13 cellular contexts compared by ENCODE assay signal in the genomic region with DNA sequence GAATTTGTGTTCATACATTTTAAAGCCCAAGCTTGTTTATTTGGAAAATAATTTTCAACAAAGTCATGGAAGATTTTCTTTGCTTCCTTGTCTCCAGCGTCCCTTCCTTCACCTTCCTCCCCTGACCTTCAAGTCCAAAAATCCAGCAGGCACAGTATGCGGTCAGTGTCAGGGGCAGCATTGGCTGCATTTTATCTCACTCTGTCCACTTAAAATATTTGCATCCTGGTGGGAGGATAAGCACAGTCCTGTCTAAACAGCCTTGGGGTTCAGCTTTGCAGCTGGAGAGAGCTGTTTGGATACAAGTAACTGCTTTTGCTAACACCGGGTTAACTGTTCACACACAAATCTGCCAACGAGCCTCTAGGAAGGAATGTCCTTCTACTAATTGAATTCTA.
DNase-seq lines count a peak whose midpoint lies in the region; ATAC-seq and TF ChIP-seq lines count a peak whose summit lies in the region.
"Had no signal": no experiment of that assay in that cellular context is flagged by ENCODE, and none has a peak within 500 bp of the region (broad histone marks: within the 10 kb centered on the region; RNA-seq: fewer than 3 reads in every experiment).

No MANE protein-coding gene starts in this region.

- no peaks in the 10 kb centered on the region for H3K27me3 ChIP-seq in right cardiac atrium (ENCODE audit: control insufficient read depth, insufficient read depth)
- H3K27me3 ChIP-seq in ascending aorta = no peaks in the 10 kb centered on the region

- H3K9me3 ChIP-seq in right cardiac atrium (ENCODE audit: control insufficient read depth, low read length) = no peaks in the 10 kb centered on the region
- no peaks in the 10 kb centered on the region for H3K9me3 ChIP-seq in ascending aorta
- H3K9me3 ChIP-seq: neutrophil had no signal

- H3K36me3 ChIP-seq in ascending aorta = no peaks in the 10 kb centered on the region
- H3K36me3 ChIP-seq: neutrophil had no signal

- H3K36me3 Mint-ChIP-seq in CD14-positive monocyte (no peaks in the 10 kb centered on the region), progenitor cell of endocrine pancreas (ENCODE audit: insufficient read depth) (no peaks in the 10 kb centered on the region)
- H3K36me3 Mint-ChIP-seq: T-cell had no signal

- H3K9me3 Mint-ChIP-seq in CD14-positive monocyte (no peaks in the 10 kb centered on the region), progenitor cell of endocrine pancreas (ENCODE audit: low read depth) (no peaks in the 10 kb centered on the region)
- H3K9me3 Mint-ChIP-seq: activated T-cell treated with anti-CD3 and anti-CD28 coated beads, Interleukin-2, amount 50 U/mL, for 24 hours; T-cell had no signal

- DNase-seq in CD14-positive monocyte (ENCODE audit: low spot score) = no peak
- DNase-seq in astrocyte of the spinal cord (ENCODE audit: low read depth, low spot score) = peak; percentile 33
- DNase-seq in right cardiac atrium = no peak
- no peak for DNase-seq in progenitor cell of endocrine pancreas (ENCODE audit: low spot score, unreplicated experiment)
- no peak for DNase-seq in NCI-H187 treated with DMSO at 0.1 percent for 48 hours (lab: John Stamatoyannopoulos, UW)
- no peak for DNase-seq in ascending aorta (ENCODE audit: low spot score in 2 of 2)
- DNase-seq in posterior cingulate gyrus = no peak
- DNase-seq: activated CD4-positive, CD25-positive, alpha-beta regulatory T cell treated with anti-CD3 and anti-CD28 coated beads, Interleukin-2, amount 50 U/mL, for 72 hours; activated T-cell treated with anti-CD3 and anti-CD28 coated beads, Interleukin-2, amount 50 U/mL, for 24 hours had no signal

- H3K4me1 ChIP-seq in right cardiac atrium (ENCODE audit: control insufficient read depth, insufficient read depth, low read length) (peaks cover 2% of the 10 kb centered on the region), ascending aorta (no peaks in the 10 kb centered on the region)

- H3K27me3 Mint-ChIP-seq in CD14-positive monocyte (ENCODE audit: low read depth in 3 of 3) = no peaks in the 10 kb centered on the region
- no peaks in the 10 kb centered on the region for H3K27me3 Mint-ChIP-seq in progenitor cell of endocrine pancreas

- H3K27ac ChIP-seq in right cardiac atrium (ENCODE audit: low read length) (peak overlapping the region; percentile 62), ascending aorta (no peak overlapping the region)
- H3K27ac ChIP-seq: neutrophil had no signal

- H3K4me3 ChIP-seq in astrocyte of the spinal cord (ENCODE audit: low read depth, low read length) (no peak overlapping the region), right cardiac atrium (ENCODE audit: low read length) (no peak overlapping the region), ascending aorta (no peak overlapping the region)
- H3K4me3 ChIP-seq: GM12878 had no signal

- intact Hi-C loops in CD14-positive monocyte (cut with micrococcal nuclease) (loop anchor here in 1 of 2 donors (10.0 kb wide), 1 partner anchor 140 kb away; a partner anchor contains a TSS), right cardiac atrium (cut with DNase I) (loop anchor here in 3 of 4 donors (10.0 kb wide), 2 partner anchors 420 to 590 kb away; no protein-coding TSS in a partner anchor), ascending aorta (cut with DNase I) (no loop called here), posterior cingulate gyrus (cut with DNase I) (loop anchor here (10.0 kb wide), 1 partner anchor 420 kb away; no protein-coding TSS in a partner anchor)

- H3K27ac Mint-ChIP-seq in CD14-positive monocyte (peak overlapping the region; percentile 71 to 91 (median 87)), progenitor cell of endocrine pancreas (peak overlapping the region; percentile 87)
- H3K27ac Mint-ChIP-seq: activated T-cell treated with anti-CD3 and anti-CD28 coated beads, Interleukin-2, amount 50 U/mL, for 24 hours; T-cell had no signal

- H3K4me3 Mint-ChIP-seq in CD14-positive monocyte (no peak overlapping the region), progenitor cell of endocrine pancreas (ENCODE audit: low read depth) (peak overlapping the region; percentile 6)
- H3K4me3 Mint-ChIP-seq: activated T-cell treated with anti-CD3 and anti-CD28 coated beads, Interleukin-2, amount 50 U/mL, for 24 hours; T-cell had no signal

- no peak for TF ChIP-seq CTCF in CD14-positive monocyte (IDR thresholded peaks at IDR 0.05)
- TF ChIP-seq CTCF in astrocyte of the spinal cord (IDR thresholded peaks at IDR 0.05; ENCODE audit: low read depth, low read length) = no peak
- no peak for TF ChIP-seq CTCF in progenitor cell of endocrine pancreas (IDR thresholded peaks at IDR 0.05; ENCODE audit: unreplicated experiment)
- no peak for TF ChIP-seq CTCF in ascending aorta (IDR thresholded peaks at IDR 0.05)

- WGBS in right cardiac atrium = 24% methylated on average over 4 of the region's 4 CpGs

- in situ Hi-C loops in astrocyte of the spinal cord (cut with HindIII; ENCODE audit: low sequenced_read_pairs) = no loop called here

- H3K4me1 Mint-ChIP-seq in CD14-positive monocyte = peaks cover 13% of the 10 kb centered on the region
- peaks cover 71% of the 10 kb centered on the region for H3K4me1 Mint-ChIP-seq in progenitor cell of endocrine pancreas (ENCODE audit: low read depth)

- ATAC-seq in right cardiac atrium (peak; percentile 54 to 71), HG02970 (IDR thresholded peaks at IDR 0.05; ENCODE audit: low FRiP score, unreplicated experiment) (no peak)
